18 cellular contexts compared by ENCODE assay signal in genomic region chr3:72604287-72604686, GRCh38.
DNase-seq lines count a peak whose midpoint lies in the region; ATAC-seq, FAIRE-seq and TF ChIP-seq lines count a peak whose summit lies in the region.
"Had no signal": no experiment of that assay in that cellular context is flagged by ENCODE, and none has a peak within 500 bp of the region (broad histone marks: within the 10 kb centered on the region; RNA-seq: fewer than 3 reads in every experiment).

No MANE protein-coding gene starts in this region.

- no peak for TF ChIP-seq POLR2A in K562 (conservative IDR thresholded peaks at IDR 0.05)
- no peak for TF ChIP-seq POLR2A in Peyer's patch (IDR thresholded peaks at IDR 0.05)

- WGBS in K562 (ENCODE audit: insufficient coverage, low coverage, missing lambda C conversion rate): 32% methylated on average over 3 of the region's 3 CpGs
- 83 to 87% methylated on average over 3 of the region's 3 CpGs for WGBS in pancreas, 2 donors

- H3K4me3 ChIP-seq in K562 (no peak overlapping the region), pancreas (no peak overlapping the region), Peyer's patch (no peak overlapping the region)
- H3K4me3 ChIP-seq: HAP-1 had no signal

- H3K27me3 ChIP-seq in K562 (ENCODE audit: control insufficient read depth in 2 of 2, insufficient read depth in 2 of 2, low read length in 2 of 2) (no peaks in the 10 kb centered on the region), foreskin keratinocyte (peaks cover 21% of the 10 kb centered on the region), pancreas (no peaks in the 10 kb centered on the region), Peyer's patch (no peaks in the 10 kb centered on the region)

- DNase-seq in NCI-H1417 (lab: John Stamatoyannopoulos, UW): peak in 2 of 3 experiments; percentile 1 to 4
- no peak for DNase-seq in NCI-H1417 treated with DMSO at 0.1 percent for 48 hours (lab: John Stamatoyannopoulos, UW)
- no peak for DNase-seq in K562 (ENCODE audit: extremely low read depth in 1 of 4, low spot score in 3 of 4)
- DNase-seq in foreskin keratinocyte: peak in 1 of 2 donors; percentile 50
- DNase-seq in NCI-H82 treated with DMSO at 0.1 percent for 48 hours (lab: John Stamatoyannopoulos, UW; ENCODE audit: unreplicated experiment): no peak
- no peak for DNase-seq in pancreas
- DNase-seq in Peyer's patch: no peak
- DNase-seq: DMS 273 treated with DMSO at 0.1 percent for 48 hours, EL, IMR-90, Kasumi-1, MM.1S, NCI-H2029, NCI-H510A treated with DMSO at 0.1 percent for 48 hours, SK-N-SH had no signal

- H3K9ac ChIP-seq in K562 (ENCODE audit: insufficient read depth in 1 of 2, low read depth in 2 of 2, low read length in 2 of 2): no peak overlapping the region
- H3K9ac ChIP-seq: SK-N-SH had no signal

- in situ Hi-C loops in K562 (cut with MboI): no loop called here

- intact Hi-C loops in K562 (cut with micrococcal nuclease): no loop called here
- intact Hi-C loops in pancreas (cut with DNase I): no loop called here

- POLR2A ChIA-PET in K562 (lab: Yijun Ruan, JAX): interaction anchor here (0.6 kb wide), 1 partner anchor 154 kb away, joined by 3 read pairs; no protein-coding TSS in a partner anchor

- FAIRE-seq in K562 (lab: Jason Lieb, UNC): no peak
- no peak for FAIRE-seq in pancreas (lab: Jason Lieb, UNC)
- FAIRE-seq: A204.1 had no signal

- no peaks in the 10 kb centered on the region for H4K20me1 ChIP-seq in K562 (replicated peaks; ENCODE audit: control insufficient read depth, insufficient read depth, low read length)

- no TSS peak for BruUV-seq in K562 (replicated peaks; lab: Mats Ljungman, UMichigan)

- no peaks in the 10 kb centered on the region; a peak in 1 of 5 replicates for H3K4me1 ChIP-seq in K562 (replicated peaks in 1 of 2; ENCODE audit: control insufficient read depth in 2 of 2, insufficient read depth in 2 of 2, low read length in 2 of 2)
- no peaks in the 10 kb centered on the region for H3K4me1 ChIP-seq in foreskin keratinocyte
- H3K4me1 ChIP-seq in pancreas: peaks cover 0 to 3% (median 0%) of the 10 kb centered on the region in 3 donors
- no peaks in the 10 kb centered on the region for H3K4me1 ChIP-seq in Peyer's patch
- H3K4me1 ChIP-seq: HAP-1 had no signal

- TF ChIP-seq CTCF in K562 (IDR thresholded peaks at IDR 0.05 in 2 of 3, conservative IDR thresholded peaks at IDR 0.05 in 1 of 3; ENCODE audit: insufficient read depth in 2 of 3, low read depth in 1 of 3, low read length in 3 of 3) (no peak), foreskin keratinocyte (conservative IDR thresholded peaks at IDR 0.05) (no peak), pancreas (IDR thresholded peaks at IDR 0.05) (no peak), Peyer's patch (IDR thresholded peaks at IDR 0.05) (no peak)

- no peak for TF ChIP-seq EP300 in K562 (IDR thresholded peaks at IDR 0.05; ENCODE audit: low read length)

- H3K36me3 ChIP-seq in K562 (ENCODE audit: control insufficient read depth, insufficient read depth, low read length) (no peaks in the 10 kb centered on the region), pancreas (no peaks in the 10 kb centered on the region), Peyer's patch (no peaks in the 10 kb centered on the region)
- H3K36me3 ChIP-seq: HAP-1 had no signal

- no peaks in the 10 kb centered on the region for H3K79me2 ChIP-seq in K562 (ENCODE audit: control insufficient read depth, insufficient read depth, low read length)

- H2AFZ ChIP-seq in K562 (ENCODE audit: low read depth, low read length): no peak overlapping the region

- CTCF ChIA-PET in K562 (lab: Yijun Ruan, JAX; ENCODE audit: low intra/inter-chr PET ratio): interaction anchor here (0.7 kb wide), 1 partner anchor 232 kb away, joined by 4 read pairs; no protein-coding TSS in a partner anchor

- ATAC-seq in K562 (no peak), foreskin keratinocyte (peak; percentile 27), GM19328 (IDR thresholded peaks at IDR 0.05; ENCODE audit: unreplicated experiment) (no peak), pancreas (no peak)

- H3K9me3 ChIP-seq in K562 (replicated peaks; ENCODE audit: control insufficient read depth, insufficient read depth, low read depth, low read length) (no peaks in the 10 kb centered on the region), pancreas (no peaks in the 10 kb centered on the region), Peyer's patch (no peaks in the 10 kb centered on the region)
- H3K9me3 ChIP-seq: HAP-1, SK-N-SH had no signal

- no peak for TF ChIP-seq RAD21 in K562 (CRISPR knock-in tag; conservative IDR thresholded peaks at IDR 0.05 in 1 of 2, IDR thresholded peaks at IDR 0.05 in 1 of 2)

- no peaks in the 10 kb centered on the region for H3K9me1 ChIP-seq in K562 (ENCODE audit: control insufficient read depth, insufficient read depth, low read length)

- H3K4me2 ChIP-seq in K562 (ENCODE audit: insufficient read depth, low read length): no peak overlapping the region
- H3K4me2 ChIP-seq: SK-N-SH had no signal

- H3K27ac ChIP-seq in K562 (ENCODE audit: extremely low read depth, low read depth, low read length) (no peak overlapping the region), foreskin keratinocyte (no peak overlapping the region), pancreas (no peak overlapping the region), Peyer's patch (no peak overlapping the region)

TF ChIP-seq in K562, 482 proteins besides CTCF, POLR2A, EP300 and RAD21:
- TF ChIP-seq RFX1 (IDR thresholded peaks at IDR 0.05): peak; percentile 39; the same call in 1 of the 2 replicates
- no peak for TF ChIP-seq HMG20B (CRISPR knock-in tag; IDR thresholded peaks at IDR 0.05)

Comparison
In these comparisons a context has a peak if more than half of its experiments do, and no peak if none do; other contexts are left out.
1. DNase-seq: peak in NCI-H1417 (2 of 3); none in NCI-H1417 treated with DMSO at 0.1 percent for 48 hours (single experiment), K562 (0 of 4), NCI-H82 treated with DMSO at 0.1 percent for 48 hours (single experiment), pancreas (0 of 6) and Peyer's patch (0 of 3).